Comparison of ENCODE assay signal across 16 cellular contexts in genomic region chr6:111747791-111748190, GRCh38.
DNase-seq lines count a peak whose midpoint lies in the region; ATAC-seq and TF ChIP-seq lines count a peak whose summit lies in the region.
"Had no signal": no experiment of that assay in that cellular context is flagged by ENCODE, and none has a peak within 500 bp of the region (broad histone marks: within the 10 kb centered on the region; RNA-seq: fewer than 3 reads in every experiment).

No MANE protein-coding gene starts in this region.

- peaks cover 0 to 5% of the 10 kb centered on the region in 2 donors for H3K9me3 Mint-ChIP-seq in activated T-cell treated with anti-CD3 and anti-CD28 coated beads, Interleukin-2, amount 50 U/mL, for 72 hours
- peaks cover 0 to 4% (median 0%) of the 10 kb centered on the region in 3 donors for H3K9me3 Mint-ChIP-seq in T-cell
- no peaks in the 10 kb centered on the region for H3K9me3 Mint-ChIP-seq in endothelial cell (ENCODE audit: unreplicated experiment)
- H3K9me3 Mint-ChIP-seq in stimulated activated effector memory CD8-positive, alpha-beta T cell treated with anti-CD3 and anti-CD28 coated beads, Interleukin-12 subunit alpha, Interleukin-12 subunit beta, amount 100 ng/mL, for 72 hours = no peaks in the 10 kb centered on the region
- H3K9me3 Mint-ChIP-seq: HFFc6 had no signal

- CTCF ChIA-PET in T-cell (lab: Charles Lee) = interaction anchor here in 1 of 2 donors (0.8 to 2.9 kb wide), 5 partner anchors 12 to 296 kb away, joined by 3 to 9 read pairs (median 4); no protein-coding TSS in a partner anchor

- H3K36me3 Mint-ChIP-seq in activated T-cell treated with anti-CD3 and anti-CD28 coated beads, Interleukin-2, amount 50 U/mL, for 72 hours (ENCODE audit: insufficient read depth in 2 of 2) = peaks cover 18 to 49% of the 10 kb centered on the region in 2 donors
- H3K36me3 Mint-ChIP-seq in T-cell (peaks cover 67% of the 10 kb centered on the region), endothelial cell (ENCODE audit: low read depth, unreplicated experiment) (peaks cover 36% of the 10 kb centered on the region)
- peaks cover 93% of the 10 kb centered on the region for H3K36me3 Mint-ChIP-seq in stimulated activated effector memory CD8-positive, alpha-beta T cell treated with anti-CD3 and anti-CD28 coated beads, Interleukin-12 subunit alpha, Interleukin-12 subunit beta, amount 100 ng/mL, for 72 hours

- peaks cover 90% of the 10 kb centered on the region for H3K4me1 Mint-ChIP-seq in activated T-cell treated with anti-CD3 and anti-CD28 coated beads, Interleukin-2, amount 50 U/mL, for 72 hours (ENCODE audit: low read depth)
- H3K4me1 Mint-ChIP-seq in T-cell = peaks cover 93 to 95% (median 93%) of the 10 kb centered on the region in 3 donors
- H3K4me1 Mint-ChIP-seq in endothelial cell (ENCODE audit: unreplicated experiment) = peaks cover 77% of the 10 kb centered on the region
- peaks cover 90% of the 10 kb centered on the region for H3K4me1 Mint-ChIP-seq in stimulated activated effector memory CD8-positive, alpha-beta T cell treated with anti-CD3 and anti-CD28 coated beads, Interleukin-12 subunit alpha, Interleukin-12 subunit beta, amount 100 ng/mL, for 72 hours

- no peak for TF ChIP-seq CTCF in endothelial cell (IDR thresholded peaks at IDR 0.05; ENCODE audit: unreplicated experiment)

- no peaks in the 10 kb centered on the region for H3K27me3 Mint-ChIP-seq in activated T-cell treated with anti-CD3 and anti-CD28 coated beads, Interleukin-2, amount 50 U/mL, for 72 hours (ENCODE audit: low read depth)
- H3K27me3 Mint-ChIP-seq in T-cell = no peaks in the 10 kb centered on the region
- peaks cover 2% of the 10 kb centered on the region for H3K27me3 Mint-ChIP-seq in endothelial cell (ENCODE audit: unreplicated experiment)

- no peak for DNase-seq in activated T-cell treated with anti-CD3 and anti-CD28 coated beads, Interleukin-2, amount 50 U/mL, for 72 hours
- DNase-seq in activated T-cell treated with anti-CD3 and anti-CD28 coated beads for 4 hours = no peak
- DNase-seq in T-cell = no peak
- no peak for DNase-seq in endothelial cell (ENCODE audit: low spot score)
- DNase-seq in stimulated activated effector memory CD8-positive, alpha-beta T cell treated with anti-CD3 and anti-CD28 coated beads, Interleukin-12 subunit alpha, Interleukin-12 subunit beta, amount 100 ng/mL, for 72 hours (ENCODE audit: low spot score in 2 of 2) = no peak
- no peak for DNase-seq in putamen (ENCODE audit: low spot score)
- DNase-seq in activated gamma-delta T cell (lab: John Stamatoyannopoulos, UW) = no peak
- DNase-seq: amygdala; DMS 273 treated with DMSO at 0.1 percent for 48 hours; HFFc6; midbrain; NCI-H2081 treated with DMSO at 0.1 percent for 48 hours; NCI-H69; SK-N-SH; stimulated activated CD4-positive, alpha-beta T cell treated with anti-CD3 and anti-CD28 coated beads, Interleukin-4, amount 100 ng/mL, for 4 hours had no signal

- H3K27ac Mint-ChIP-seq in activated T-cell treated with anti-CD3 and anti-CD28 coated beads, Interleukin-2, amount 50 U/mL, for 72 hours = peak overlapping the region; percentile 83
- H3K27ac Mint-ChIP-seq in T-cell (peak overlapping the region; percentile 77 to 83), endothelial cell (ENCODE audit: unreplicated experiment) (peak overlapping the region; percentile 74)
- peak overlapping the region; percentile 89 for H3K27ac Mint-ChIP-seq in stimulated activated effector memory CD8-positive, alpha-beta T cell treated with anti-CD3 and anti-CD28 coated beads, Interleukin-12 subunit alpha, Interleukin-12 subunit beta, amount 100 ng/mL, for 72 hours
- H3K27ac Mint-ChIP-seq: HFFc6 had no signal

- POLR2A ChIA-PET in T-cell (lab: Charles Lee) = interaction anchor here in 1 of 2 donors (0.7 to 2.8 kb wide), 6 partner anchors 8 to 15 kb away, joined by 3 to 19 read pairs (median 4); no protein-coding TSS in a partner anchor

- peak overlapping the region; percentile 15 to 80 for H3K4me3 Mint-ChIP-seq in activated T-cell treated with anti-CD3 and anti-CD28 coated beads, Interleukin-2, amount 50 U/mL, for 72 hours
- H3K4me3 Mint-ChIP-seq in T-cell = peak overlapping the region; percentile 15 to 34 (median 18)
- peak overlapping the region; percentile 12 for H3K4me3 Mint-ChIP-seq in endothelial cell (ENCODE audit: unreplicated experiment)
- peak overlapping the region; percentile 37 for H3K4me3 Mint-ChIP-seq in stimulated activated effector memory CD8-positive, alpha-beta T cell treated with anti-CD3 and anti-CD28 coated beads, Interleukin-12 subunit alpha, Interleukin-12 subunit beta, amount 100 ng/mL, for 72 hours
- H3K4me3 Mint-ChIP-seq: HFFc6 had no signal

- no peak for ATAC-seq in activated T-cell treated with anti-CD3 and anti-CD28 coated beads, Interleukin-2, amount 50 U/mL, for 72 hours (replicated peaks in 1 of 2)
- ATAC-seq in T-cell (replicated peaks in 1 of 4) (no peak), HG02840 (IDR thresholded peaks at IDR 0.05; ENCODE audit: low FRiP score, unreplicated experiment) (no peak)
- no peak for ATAC-seq in stimulated activated effector memory CD8-positive, alpha-beta T cell treated with anti-CD3 and anti-CD28 coated beads, Interleukin-12 subunit alpha, Interleukin-12 subunit beta, amount 100 ng/mL, for 72 hours
